8 cellular contexts compared by ENCODE assay signal in genomic region chr16:70065376-70065745, GRCh38. TPM values are rescaled to one million over a fixed set of nuclear protein-coding genes. Genes with fewer than 3 reads are reported as not detected.
DNase-seq lines count a peak whose midpoint lies in the region; ATAC-seq and TF ChIP-seq lines count a peak whose summit lies in the region.
"Not testable (repeated sequence)": the region's sequence is repeated elsewhere in the genome, so short reads cannot be mapped to it uniquely, and the experiment has no call there.

No MANE protein-coding gene starts in this region.

- not testable (repeated sequence) for H3K36me3 Mint-ChIP-seq in activated T-helper 17 cell treated with anti-CD3 and anti-CD28 coated beads, Interleukin-2, amount 50 U/mL, for 72 hours (ENCODE audit: low read depth); endothelial cell (ENCODE audit: low read depth, unreplicated experiment)

- TF ChIP-seq CTCF in AG04450 (IDR thresholded peaks at IDR 0.05; ENCODE audit: low read depth, low read length); LNCaP clone FGC (IDR thresholded peaks at IDR 0.05; ENCODE audit: control insufficient read depth, extremely low read depth, insufficient read depth); endothelial cell (IDR thresholded peaks at IDR 0.05; ENCODE audit: unreplicated experiment); right lobe of liver (IDR thresholded peaks at IDR 0.05): not testable (repeated sequence)

- peak overlapping the region; percentile 70 for H3K4me3 Mint-ChIP-seq in activated T-helper 17 cell treated with anti-CD3 and anti-CD28 coated beads, Interleukin-2, amount 50 U/mL, for 72 hours
- H3K4me3 Mint-ChIP-seq in endothelial cell (ENCODE audit: unreplicated experiment) = peak overlapping the region; percentile 89

- peaks cover 0 to 21% (median 3%) of the 10 kb centered on the region in 4 donors for H3K4me1 ChIP-seq in right lobe of liver

- peak; percentile 17 for ATAC-seq in GM19372 (IDR thresholded peaks at IDR 0.05; ENCODE audit: low read depth, unreplicated experiment)
- peak; percentile 27 for ATAC-seq in HG02884 (IDR thresholded peaks at IDR 0.05; ENCODE audit: unreplicated experiment)
- ATAC-seq in activated T-helper 17 cell treated with anti-CD3 and anti-CD28 coated beads, Interleukin-2, amount 50 U/mL, for 72 hours (replicated peaks) = peak; percentile 51
- peak; percentile 4 to 38 (median 20) for ATAC-seq in right lobe of liver

- not testable (repeated sequence) for H3K4me1 Mint-ChIP-seq in activated T-helper 17 cell treated with anti-CD3 and anti-CD28 coated beads, Interleukin-2, amount 50 U/mL, for 72 hours; endothelial cell (ENCODE audit: unreplicated experiment)

- peak overlapping the region; percentile 68 for H3K4me3 ChIP-seq in AG04450 (ENCODE audit: low read depth, low read length)
- H3K4me3 ChIP-seq in LNCaP clone FGC (ENCODE audit: low read depth, low read length) = peak overlapping the region; percentile 78
- peak overlapping the region; percentile 62 to 71 (median 70) for H3K4me3 ChIP-seq in right lobe of liver
- H3K4me3 ChIP-seq in skeletal muscle cell (ENCODE audit: low read depth, low read length) = peak overlapping the region; percentile 62

- not testable (repeated sequence) for H3K9me3 Mint-ChIP-seq in activated T-helper 17 cell treated with anti-CD3 and anti-CD28 coated beads, Interleukin-2, amount 50 U/mL, for 72 hours; endothelial cell (ENCODE audit: unreplicated experiment)

- H3K27ac ChIP-seq in AG04450 (ENCODE audit: low read depth, low read length) = not testable (repeated sequence)
- peak overlapping the region; percentile 59 to 82 (median 72) for H3K27ac ChIP-seq in right lobe of liver

- not testable (repeated sequence) for H3K9me3 ChIP-seq in AG04450 (ENCODE audit: control insufficient read depth, insufficient read depth, low read length); right lobe of liver

- POLR2A ChIA-PET in AG04450 (lab: Yijun Ruan, JAX) = not testable (repeated sequence)

- H3K27me3 Mint-ChIP-seq in activated T-helper 17 cell treated with anti-CD3 and anti-CD28 coated beads, Interleukin-2, amount 50 U/mL, for 72 hours; endothelial cell (ENCODE audit: unreplicated experiment): not testable (repeated sequence)

- CTCF ChIA-PET in AG04450 (lab: Charles Lee) = not testable (repeated sequence)

- not testable (repeated sequence) for H3K27ac Mint-ChIP-seq in activated T-helper 17 cell treated with anti-CD3 and anti-CD28 coated beads, Interleukin-2, amount 50 U/mL, for 72 hours; endothelial cell (ENCODE audit: unreplicated experiment)

- 5% methylated on average over 4 of the region's 40 CpGs for WGBS in right lobe of liver (ENCODE audit: insufficient coverage, low coverage, low lambda C conversion rate, missing lambda C conversion rate)

- not testable (repeated sequence) for TF ChIP-seq POLR2A in right lobe of liver (IDR thresholded peaks at IDR 0.05)

- H3K27me3 ChIP-seq in AG04450 (ENCODE audit: control insufficient read depth, insufficient read depth, low read length); right lobe of liver: not testable (repeated sequence)

- intact Hi-C loops in right lobe of liver (cut with DNase I) = not testable (repeated sequence)

- DNase-seq in AG04450 (ENCODE audit: low read depth, low spot score); LNCaP clone FGC (ENCODE audit: low read depth); endothelial cell (ENCODE audit: low spot score); right lobe of liver; skeletal muscle cell (ENCODE audit: low read depth): not testable (repeated sequence)

- H3K36me3 ChIP-seq in right lobe of liver = not testable (repeated sequence)

RNA-seq across cellular contexts. Expression of gene PDPR, which starts 48.8 kb away (rescaled TPM):
- 27.7 and 28.2 TPM in 2 replicates for polyA plus RNA-seq in AG04450 (2011; rRNA removed)
- polyA minus RNA-seq in AG04450 (2011; rRNA and poly(A)+ RNA removed) = 42.2 and 52.0 TPM in 2 replicates
- total RNA-seq in activated T-helper 17 cell treated with anti-CD3 and anti-CD28 coated beads, Interleukin-2, amount 50 U/mL, for 72 hours = 10 to 100 TPM; 33.3 to 34.4 TPM
- total RNA-seq in endothelial cell (ENCODE audit: unreplicated experiment) (43.4 TPM), right lobe of liver (10 to 100 TPM in 1 of 6 experiments, 1 to 10 TPM in 5; 6.5 to 10.1 (median 8.3) TPM)
